Comparison of ENCODE assay signal across 19 cellular contexts in genomic region chr19:31693131-31693700, GRCh38.
DNase-seq lines count a peak whose midpoint lies in the region; ATAC-seq and TF ChIP-seq lines count a peak whose summit lies in the region.
"Had no signal": no experiment of that assay in that cellular context is flagged by ENCODE, and none has a peak within 500 bp of the region (broad histone marks: within the 10 kb centered on the region; RNA-seq: fewer than 3 reads in every experiment).

No MANE protein-coding gene starts in this region.

- H3K36me3 ChIP-seq in right atrium auricular region (no peaks in the 10 kb centered on the region), WERI-Rb-1 (no peaks in the 10 kb centered on the region), lung (ENCODE audit: control insufficient read depth in 2 of 2, insufficient read depth in 2 of 2, low read length in 2 of 2) (no peaks in the 10 kb centered on the region)
- H3K36me3 ChIP-seq: BE2C, HAP-1 had no signal

- POLR2A ChIA-PET in activated CD4-positive, alpha-beta T cell treated with anti-CD3 and anti-CD28 coated beads, Interleukin-2, amount 10 ng/mL, durations not matched to agents 7 days and 5 days (lab: Charles Lee) = no interaction called here

- intact Hi-C loops in left ventricle myocardium superior (cut with micrococcal nuclease) = no loop called here

- peaks cover 0 to 7% of the 10 kb centered on the region in 2 donors for H3K9me3 ChIP-seq in right atrium auricular region
- H3K9me3 ChIP-seq in WERI-Rb-1 (ENCODE audit: severe bottlenecking) = no peaks in the 10 kb centered on the region
- peaks cover 0 to 6% of the 10 kb centered on the region in 2 donors for H3K9me3 ChIP-seq in lung (ENCODE audit: control insufficient read depth in 2 of 2, insufficient read depth in 1 of 2, low read length in 1 of 2)
- H3K9me3 ChIP-seq: BE2C, HAP-1 had no signal

- ATAC-seq in left ventricle myocardium superior (no peak), lung (ENCODE audit: insufficient read depth, low FRiP score) (no peak), GM18868 (IDR thresholded peaks at IDR 0.05; ENCODE audit: unreplicated experiment) (no peak)
- ATAC-seq: GM12878, HepG2 had no signal

- H3K4me3 Mint-ChIP-seq in activated CD4-positive, alpha-beta T cell treated with anti-CD3 and anti-CD28 coated beads, Interleukin-2, amount 10 ng/mL, durations not matched to agents 7 days and 5 days = no peak overlapping the region
- H3K4me3 Mint-ChIP-seq: CD4-positive, CD25-positive, alpha-beta regulatory T cell; CD8-positive, alpha-beta memory T cell; IgD-negative memory B cell had no signal

- H3K4me1 Mint-ChIP-seq in activated CD4-positive, alpha-beta T cell treated with anti-CD3 and anti-CD28 coated beads, Interleukin-2, amount 10 ng/mL, durations not matched to agents 7 days and 5 days = no peaks in the 10 kb centered on the region
- H3K4me1 Mint-ChIP-seq: CD4-positive, CD25-positive, alpha-beta regulatory T cell; CD8-positive, alpha-beta memory T cell; IgD-negative memory B cell had no signal

- DNase-seq in right atrium auricular region (ENCODE audit: low spot score) (peak; percentile 13), left ventricle myocardium superior (no peak), WERI-Rb-1 (peak; percentile 40), lung (ENCODE audit: low spot score) (peak; percentile 17), NCI-H1417 treated with DMSO at 0.1 percent for 48 hours (lab: John Stamatoyannopoulos, UW) (no peak)
- DNase-seq in activated CD4-positive, alpha-beta T cell treated with anti-CD3 and anti-CD28 coated beads, Interleukin-2, amount 10 ng/mL, durations not matched to agents 7 days and 5 days = no peak
- DNase-seq: BE2C; C1 segment of cervical spinal cord; CD4-positive, CD25-positive, alpha-beta regulatory T cell; CD8-positive, alpha-beta memory T cell; COR-L47; DMS79 treated with DMSO at 0.1 percent for 48 hours; GOT3; KBM-7 had no signal

- TF ChIP-seq CTCF in right atrium auricular region (IDR thresholded peaks at IDR 0.05) = no peak
- no peak for TF ChIP-seq CTCF in WERI-Rb-1 (IDR thresholded peaks at IDR 0.05; ENCODE audit: low read depth, low read length)
- TF ChIP-seq CTCF in lung (IDR thresholded peaks at IDR 0.05; ENCODE audit: control extremely low read depth, extremely low read depth) = no peak

- H3K27me3 ChIP-seq in right atrium auricular region (no peaks in the 10 kb centered on the region), WERI-Rb-1 (ENCODE audit: insufficient read depth, low read depth, severe bottlenecking) (no peaks in the 10 kb centered on the region), lung (ENCODE audit: control insufficient read depth, insufficient read depth) (no peaks in the 10 kb centered on the region)
- H3K27me3 ChIP-seq: BE2C had no signal

- H3K9me3 Mint-ChIP-seq in activated CD4-positive, alpha-beta T cell treated with anti-CD3 and anti-CD28 coated beads, Interleukin-2, amount 10 ng/mL, durations not matched to agents 7 days and 5 days = no peaks in the 10 kb centered on the region

- no peaks in the 10 kb centered on the region for H3K27me3 Mint-ChIP-seq in activated CD4-positive, alpha-beta T cell treated with anti-CD3 and anti-CD28 coated beads, Interleukin-2, amount 10 ng/mL, durations not matched to agents 7 days and 5 days
- H3K27me3 Mint-ChIP-seq: CD4-positive, CD25-positive, alpha-beta regulatory T cell; IgD-negative memory B cell had no signal

- H3K36me3 Mint-ChIP-seq in activated CD4-positive, alpha-beta T cell treated with anti-CD3 and anti-CD28 coated beads, Interleukin-2, amount 10 ng/mL, durations not matched to agents 7 days and 5 days (ENCODE audit: low read depth) = no peaks in the 10 kb centered on the region
- H3K36me3 Mint-ChIP-seq: CD4-positive, CD25-positive, alpha-beta regulatory T cell; CD8-positive, alpha-beta memory T cell; IgD-negative memory B cell had no signal

- CTCF ChIA-PET in activated CD4-positive, alpha-beta T cell treated with anti-CD3 and anti-CD28 coated beads, Interleukin-2, amount 10 ng/mL, durations not matched to agents 7 days and 5 days (lab: Charles Lee) = no interaction called here

- WGBS in lung, 2 donors = 86% methylated on average over 11 of the region's 11 CpGs

- no peak overlapping the region for H3K27ac Mint-ChIP-seq in activated CD4-positive, alpha-beta T cell treated with anti-CD3 and anti-CD28 coated beads, Interleukin-2, amount 10 ng/mL, durations not matched to agents 7 days and 5 days
- H3K27ac Mint-ChIP-seq: CD4-positive, CD25-positive, alpha-beta regulatory T cell; CD8-positive, alpha-beta memory T cell; IgD-negative memory B cell had no signal

- H3K4me1 ChIP-seq in right atrium auricular region = no peaks in the 10 kb centered on the region
- H3K4me1 ChIP-seq in lung (ENCODE audit: control insufficient read depth in 2 of 2, insufficient read depth in 2 of 2, low read length in 2 of 2) = no peaks in the 10 kb centered on the region
- H3K4me1 ChIP-seq: BE2C, HAP-1 had no signal

- H3K27ac ChIP-seq in right atrium auricular region (no peak overlapping the region), WERI-Rb-1 (no peak overlapping the region), lung (ENCODE audit: low read depth in 1 of 2, low read length in 1 of 2) (no peak overlapping the region)

- H3K4me3 ChIP-seq in right atrium auricular region (no peak overlapping the region), WERI-Rb-1 (ENCODE audit: low read depth, low read length) (no peak overlapping the region), lung (no peak overlapping the region)
- H3K4me3 ChIP-seq: GM12878, HAP-1 had no signal

Comparison
In these comparisons a context has a peak if more than half of its experiments do, and no peak if none do; other contexts are left out.
1. DNase-seq: peak in right atrium auricular region (single experiment), WERI-Rb-1 (single experiment) and lung (single experiment); none in left ventricle myocardium superior (single experiment), activated CD4-positive, alpha-beta T cell treated with anti-CD3 and anti-CD28 coated beads, Interleukin-2, amount 10 ng/mL, durations not matched to agents 7 days and 5 days (single experiment) and NCI-H1417 treated with DMSO at 0.1 percent for 48 hours (single experiment).